Comparison of ENCODE assay signal across 34 cellular contexts in genomic region chr9:17611342-17611741, GRCh38. TPM values are rescaled to one million over a fixed set of nuclear protein-coding genes. Genes with fewer than 3 reads are reported as not detected.
"Had no signal": no experiment of that assay in that cellular context is flagged by ENCODE, and none has a peak within 500 bp of the region (broad histone marks: within the 10 kb centered on the region; RNA-seq: fewer than 3 reads in every experiment).

No MANE protein-coding gene starts in this region.

- H3K4me1 ChIP-seq: adrenal gland, body of pancreas, breast epithelium had no signal

- H3K36me3 ChIP-seq: adrenal gland, brain microvascular endothelial cell, breast epithelium had no signal

- H3K4me3 ChIP-seq: adrenal gland, body of pancreas, breast epithelium had no signal

- H3K27ac ChIP-seq: adrenal gland, body of pancreas, brain microvascular endothelial cell, breast epithelium, VCaP had no signal

- H3K27me3 ChIP-seq: adrenal gland, body of pancreas, brain microvascular endothelial cell had no signal

- H3K9me3 ChIP-seq: adrenal gland, body of pancreas, breast epithelium had no signal

- ATAC-seq: activated CD8-positive, alpha-beta T cell treated with anti-CD3 and anti-CD28 coated beads for 36 hours; activated naive CD4-positive, alpha-beta T cell treated with anti-CD3 and anti-CD28 coated beads, Interleukin-2, amount 50 U/mL, for 72 hours; activated T-cell treated with anti-CD3 and anti-CD28 coated beads, Interleukin-2, amount 50 U/mL, for 4 hours; activated T-cell treated with anti-CD3 and anti-CD28 coated beads, Interleukin-2, amount 50 U/mL, for 72 hours; activated T-helper 17 cell treated with anti-CD3 and anti-CD28 coated beads, Interleukin-2, amount 50 U/mL, for 72 hours; body of pancreas had no signal

- DNase-seq: activated B cell treated with CpG ODN at 0.5 μM for 24 hours; activated CD4-positive, alpha-beta memory T cell treated with anti-CD3 and anti-CD28 coated beads for 36 hours; activated CD4-positive, alpha-beta T cell treated with anti-CD3 and anti-CD28 coated beads for 4 hours; activated CD4-positive, alpha-beta T cell treated with anti-CD3 and anti-CD28 coated beads, Interleukin-2, amount 10 ng/mL, durations not matched to agents 24 days and 14 days; activated CD4-positive, alpha-beta T cell treated with anti-CD3 and anti-CD28 coated beads, Interleukin-2, amount 50 U/mL, for 1 hour; activated CD4-positive, alpha-beta T cell treated with anti-CD3 and anti-CD28 coated beads, Interleukin-2, amount 50 U/mL, for 4 hours; activated CD4-positive, CD25-positive, alpha-beta regulatory T cell treated with anti-CD3 and anti-CD28 coated beads, Interleukin-2, amount 50 U/mL, for 72 hours; activated CD8-positive, alpha-beta memory T cell treated with anti-CD3 and anti-CD28 coated beads, Interleukin-2, amount 50 U/mL, for 4 hours; activated CD8-positive, alpha-beta T cell treated with anti-CD3 and anti-CD28 coated beads for 36 hours; activated effector memory CD4-positive, alpha-beta T cell treated with anti-CD3 and anti-CD28 coated beads, Interleukin-2, amount 50 U/mL, for 16 hours; activated gamma-delta T cell treated with Interleukin-2 at 50 U/mL for 16 hours; activated naive CD4-positive, alpha-beta T cell; activated naive CD4-positive, alpha-beta T cell treated with anti-CD3 and anti-CD28 coated beads for 36 hours; activated naive CD4-positive, alpha-beta T cell treated with anti-CD3 and anti-CD28 coated beads, Interleukin-2, amount 50 U/mL, for 16 hours; activated naive CD8-positive, alpha-beta T cell treated with anti-CD3 and anti-CD28 coated beads for 36 hours; activated T-cell treated with anti-CD3 and anti-CD28 coated beads for 4 hours; activated T-cell treated with anti-CD3 and anti-CD28 coated beads, Interleukin-2, amount 50 U/mL, for 1 hour; activated T-cell treated with anti-CD3 and anti-CD28 coated beads, Interleukin-2, amount 50 U/mL, for 4 hours; activated T-cell treated with anti-CD3 and anti-CD28 coated beads, Interleukin-2, amount 50 U/mL, for 72 hours; adrenal gland; amniotic stem cell; aorta; brain microvascular endothelial cell; SW 1271; T-helper 1 cell; T-helper 2 cell; T-helper 9 cell had no signal

RNA-seq across cellular contexts. Expression of gene SH3GL2, which starts 32.5 kb away (rescaled TPM):
- total RNA-seq: activated B cell treated with CpG ODN at 0.5 μM for 24 hours; activated CD4-positive, alpha-beta memory T cell treated with anti-CD3 and anti-CD28 coated beads for 36 hours; activated CD4-positive, alpha-beta T cell treated with anti-CD3 and anti-CD28 coated beads, Interleukin-2, amount 10 ng/mL, durations not matched to agents 24 days and 14 days; activated CD8-positive, alpha-beta memory T cell treated with anti-CD3 and anti-CD28 coated beads for 36 hours; activated CD8-positive, alpha-beta T cell treated with anti-CD3 and anti-CD28 coated beads for 36 hours; activated naive CD4-positive, alpha-beta T cell treated with anti-CD3 and anti-CD28 coated beads for 36 hours; activated naive CD4-positive, alpha-beta T cell treated with anti-CD3 and anti-CD28 coated beads, Interleukin-2, amount 50 U/mL, for 72 hours; activated naive CD8-positive, alpha-beta T cell treated with anti-CD3 and anti-CD28 coated beads for 36 hours; activated T-cell treated with anti-CD3 and anti-CD28 coated beads, Interleukin-2, amount 50 U/mL, for 4 hours; activated T-cell treated with anti-CD3 and anti-CD28 coated beads, Interleukin-2, amount 50 U/mL, for 72 hours; activated T-helper 1 cell treated with anti-CD3 and anti-CD28 coated beads, Interleukin-12 subunit alpha, Interleukin-12 subunit beta, Interleukin-2, Interleukin-4 antibody, amounts not matched to agents 30 ng/mL and 10 ng/mL and 1 ng/mL, durations not matched to agents 14 hours and 24 hours and 36 hours; activated T-helper 17 cell treated with anti-CD3 and anti-CD28 coated beads, Interleukin-2, amount 50 U/mL, for 72 hours; aorta had no signal
